Comparison of ENCODE assay signal across 32 cellular contexts in the genomic region with DNA sequence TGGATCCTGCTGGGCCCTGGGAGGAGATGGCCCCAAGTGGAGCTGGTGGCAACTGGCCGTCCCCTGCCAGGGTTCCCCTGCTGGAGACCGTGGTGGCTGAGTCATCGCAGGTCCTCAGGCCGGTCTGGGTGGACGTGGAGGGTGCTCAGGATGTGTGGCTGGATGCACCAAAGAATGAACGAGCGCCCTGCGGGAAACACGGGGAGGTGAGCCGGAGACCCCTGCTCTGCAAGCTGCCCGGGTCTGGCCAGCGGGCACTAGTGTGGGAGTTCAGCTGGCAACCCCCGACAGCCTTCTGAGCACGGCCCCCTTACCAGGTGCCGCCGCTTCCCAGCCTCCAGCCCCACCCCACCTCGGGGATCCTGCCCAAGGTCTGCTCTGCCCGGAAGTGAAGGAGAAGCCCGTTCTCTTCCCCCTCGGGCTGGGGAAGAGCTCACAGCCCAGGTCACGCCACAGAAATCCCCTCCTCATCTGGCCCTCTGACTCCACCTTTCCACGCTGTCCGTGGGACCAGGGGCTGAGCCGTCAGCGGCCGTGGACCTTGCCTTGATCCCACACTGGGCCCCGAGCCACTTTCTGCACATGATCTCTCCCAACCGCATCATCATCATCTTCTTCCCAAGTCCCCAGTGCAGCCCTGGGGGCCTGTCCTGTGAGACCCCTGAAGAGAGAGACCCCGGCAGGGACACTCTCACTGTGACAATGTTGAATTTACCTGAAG.
"Had no signal": no experiment of that assay in that cellular context is flagged by ENCODE, and none has a peak within 500 bp of the region (broad histone marks: within the 10 kb centered on the region; RNA-seq: fewer than 3 reads in every experiment).

No MANE protein-coding gene starts in this region.

- H3K36me3 Mint-ChIP-seq: activated naive CD8-positive, alpha-beta T cell treated with anti-CD3 and anti-CD28 coated beads for 36 hours; brain; immature natural killer cell; naive B cell; stimulated activated effector memory CD8-positive, alpha-beta T cell treated with anti-CD3 and anti-CD28 coated beads, Interleukin-12 subunit alpha, Interleukin-12 subunit beta, amount 100 ng/mL, for 72 hours had no signal

- ATAC-seq: activated CD4-positive, alpha-beta T cell treated with anti-CD3 and anti-CD28 coated beads for 36 hours; activated CD8-positive, alpha-beta memory T cell treated with anti-CD3 and anti-CD28 coated beads, Interleukin-2, amount 10 ng/mL, durations not matched to agents 7 days and 5 days; activated CD8-positive, alpha-beta T cell treated with anti-CD3 and anti-CD28 coated beads, Interleukin-2, amount 10 ng/mL, durations not matched to agents 7 days and 5 days; effector memory CD8-positive, alpha-beta T cell; gastroesophageal sphincter; left lobe of liver; sciatic nerve; SK-N-SH treated with all-trans-retinoic acid at 6 μM for 48 hours; stimulated activated effector memory CD8-positive, alpha-beta T cell treated with anti-CD3 and anti-CD28 coated beads, Interleukin-12 subunit alpha, Interleukin-12 subunit beta, amount 100 ng/mL, for 72 hours; upper lobe of right lung had no signal

- H3K36me3 ChIP-seq: adrenal gland, ascending aorta, cardiac muscle cell, gastroesophageal sphincter, thyroid gland, upper lobe of right lung had no signal

- H3K9me3 ChIP-seq: adrenal gland, ascending aorta, gastroesophageal sphincter, thyroid gland, upper lobe of right lung had no signal

- H3K27me3 Mint-ChIP-seq: activated CD4-positive, alpha-beta T cell treated with anti-CD3 and anti-CD28 coated beads for 36 hours; activated CD8-positive, alpha-beta memory T cell treated with anti-CD3 and anti-CD28 coated beads, Interleukin-2, amount 10 ng/mL, durations not matched to agents 7 days and 5 days; activated naive CD8-positive, alpha-beta T cell treated with anti-CD3 and anti-CD28 coated beads for 36 hours; brain; stimulated activated naive CD8-positive, alpha-beta T cell treated with anti-CD3 and anti-CD28 coated beads, Interleukin-15, Interleukin-2, amounts not matched to agents 100 ng/mL and 50 ng/mL, for 24 hours had no signal

- DNase-seq: activated CD4-positive, alpha-beta T cell treated with anti-CD3 and anti-CD28 coated beads for 36 hours; activated CD4-positive, CD25-positive, alpha-beta regulatory T cell; activated CD8-positive, alpha-beta memory T cell treated with anti-CD3 and anti-CD28 coated beads, Interleukin-2, amount 10 ng/mL, durations not matched to agents 7 days and 5 days; activated CD8-positive, alpha-beta T cell treated with anti-CD3 and anti-CD28 coated beads, Interleukin-2, amount 10 ng/mL, durations not matched to agents 7 days and 5 days; activated effector memory CD4-positive, alpha-beta T cell treated with Interleukin-2 at 50 U/mL for 16 hours; activated naive CD4-positive, alpha-beta T cell treated with Interleukin-2 at 50 U/mL for 16 hours; activated naive CD8-positive, alpha-beta T cell treated with anti-CD3 and anti-CD28 coated beads for 36 hours; cortex of kidney; effector memory CD8-positive, alpha-beta T cell; erythroblast; head of caudate nucleus; hypothalamus; immature natural killer cell; naive B cell; nephron progenitor cell; occipital lobe; stimulated activated CD4-positive, alpha-beta T cell treated with anti-CD3 and anti-CD28 coated beads, Interleukin-4, amount 100 ng/mL, for 24 hours; T-helper 1 cell; thyroid gland; upper lobe of right lung had no signal

- H3K4me1 ChIP-seq: ascending aorta, gastroesophageal sphincter, thyroid gland had no signal

- H3K27me3 ChIP-seq: adrenal gland, ascending aorta, cardiac muscle cell, thyroid gland, upper lobe of right lung had no signal

- H3K4me3 ChIP-seq: adrenal gland, ascending aorta, cardiac muscle cell, gastroesophageal sphincter, skin epidermis, thyroid gland, upper lobe of right lung had no signal

- H3K27ac Mint-ChIP-seq: activated CD8-positive, alpha-beta memory T cell treated with anti-CD3 and anti-CD28 coated beads, Interleukin-2, amount 10 ng/mL, durations not matched to agents 7 days and 5 days; activated CD8-positive, alpha-beta T cell treated with anti-CD3 and anti-CD28 coated beads, Interleukin-2, amount 10 ng/mL, durations not matched to agents 7 days and 5 days; activated naive CD8-positive, alpha-beta T cell treated with anti-CD3 and anti-CD28 coated beads for 36 hours; effector memory CD8-positive, alpha-beta T cell; immature natural killer cell; naive B cell; nephron progenitor cell; stimulated activated effector memory CD8-positive, alpha-beta T cell treated with anti-CD3 and anti-CD28 coated beads, Interleukin-12 subunit alpha, Interleukin-12 subunit beta, amount 100 ng/mL, for 72 hours; stimulated activated naive CD8-positive, alpha-beta T cell treated with anti-CD3 and anti-CD28 coated beads, Interleukin-15, Interleukin-2, amounts not matched to agents 100 ng/mL and 50 ng/mL, for 24 hours; T-helper 2 cell treated with Interferon-gamma antibody and Interleukin-4, amounts not matched to agents 5 μg/mL and 100 μg/mL, for 36 hours had no signal

- H3K9me3 Mint-ChIP-seq: activated naive CD8-positive, alpha-beta T cell treated with anti-CD3 and anti-CD28 coated beads for 36 hours; stimulated activated naive CD8-positive, alpha-beta T cell treated with anti-CD3 and anti-CD28 coated beads, Interleukin-15, Interleukin-2, amounts not matched to agents 100 ng/mL and 50 ng/mL, for 24 hours; T-helper 2 cell treated with Interferon-gamma antibody and Interleukin-4, amounts not matched to agents 5 μg/mL and 100 μg/mL, for 36 hours had no signal

- H3K4me1 Mint-ChIP-seq: activated CD4-positive, alpha-beta T cell treated with anti-CD3 and anti-CD28 coated beads for 36 hours; activated naive CD8-positive, alpha-beta T cell treated with anti-CD3 and anti-CD28 coated beads for 36 hours; nephron progenitor cell had no signal

- H3K27ac ChIP-seq: adrenal gland, ascending aorta, cardiac muscle cell, gastroesophageal sphincter, skin epidermis, thyroid gland, upper lobe of right lung had no signal

- H3K4me3 Mint-ChIP-seq: activated CD4-positive, alpha-beta T cell treated with anti-CD3 and anti-CD28 coated beads for 36 hours; activated CD8-positive, alpha-beta memory T cell treated with anti-CD3 and anti-CD28 coated beads, Interleukin-2, amount 10 ng/mL, durations not matched to agents 7 days and 5 days; activated CD8-positive, alpha-beta T cell treated with anti-CD3 and anti-CD28 coated beads, Interleukin-2, amount 10 ng/mL, durations not matched to agents 7 days and 5 days; activated naive CD8-positive, alpha-beta T cell treated with anti-CD3 and anti-CD28 coated beads for 36 hours; brain; effector memory CD8-positive, alpha-beta T cell; immature natural killer cell; nephron progenitor cell; stimulated activated effector memory CD8-positive, alpha-beta T cell treated with anti-CD3 and anti-CD28 coated beads, Interleukin-12 subunit alpha, Interleukin-12 subunit beta, amount 100 ng/mL, for 72 hours; stimulated activated naive CD8-positive, alpha-beta T cell treated with anti-CD3 and anti-CD28 coated beads, Interleukin-15, Interleukin-2, amounts not matched to agents 100 ng/mL and 50 ng/mL, for 24 hours; T-helper 2 cell treated with Interferon-gamma antibody and Interleukin-4, amounts not matched to agents 5 μg/mL and 100 μg/mL, for 36 hours had no signal
